Comparison of ENCODE assay signal across 14 cellular contexts in genomic region chr5:81884871-81885270, GRCh38.
DNase-seq lines count a peak whose midpoint lies in the region; ATAC-seq and TF ChIP-seq lines count a peak whose summit lies in the region.
"Had no signal": no experiment of that assay in that cellular context is flagged by ENCODE, and none has a peak within 500 bp of the region (broad histone marks: within the 10 kb centered on the region; RNA-seq: fewer than 3 reads in every experiment).

No MANE protein-coding gene starts in this region.

- H3K9me3 ChIP-seq in SK-N-SH, result no peaks in the 10 kb centered on the region
- H3K9me3 ChIP-seq: Caco-2 had no signal

- POLR2A ChIA-PET in SK-N-SH (lab: Yijun Ruan, JAX), result no interaction called here

- no peaks in the 10 kb centered on the region for H3K36me3 ChIP-seq in SK-N-SH (replicated peaks in 1 of 2; ENCODE audit: control insufficient read depth in 1 of 2, insufficient read depth in 2 of 2, low read length in 1 of 2)

- no peaks in the 10 kb centered on the region for H3K9me2 ChIP-seq in SK-N-SH

- WGBS in SK-N-SH (ENCODE audit: low lambda C conversion rate), result 91% methylated on average over 3 of the region's 3 CpGs

- H3F3A ChIP-seq in SK-N-SH (replicated peaks; ENCODE audit: insufficient read depth), result no peaks in the 10 kb centered on the region

- no peak overlapping the region for H2AFZ ChIP-seq in SK-N-SH (ENCODE audit: low read depth)
- H2AFZ ChIP-seq: PC-9 had no signal

- DNase-seq in SK-N-SH (no peak), epithelial cell of esophagus (ENCODE audit: low read depth) (no peak), hippocampal formation (lab: John Stamatoyannopoulos, UW) (peak; percentile 6 to 32), sciatic nerve (ENCODE audit: low spot score) (no peak), GM19238 (ENCODE audit: insufficient read length, low spot score) (no peak), NCI-H226 (no peak)
- DNase-seq: Caco-2, HCEC 1CT, NCI-H1048, NCI-H187, NCI-H446, PC-9 had no signal

- TF ChIP-seq RAD21 in SK-N-SH (IDR thresholded peaks at IDR 0.05; ENCODE audit: low read length), result peak; percentile 43

- ATAC-seq in SK-N-SH treated with all-trans-retinoic acid at 6 μM for 48 hours, result no peak
- peak; percentile 46 for ATAC-seq in sciatic nerve
- no peak for ATAC-seq in GM19035 (IDR thresholded peaks at IDR 0.05; ENCODE audit: unreplicated experiment)

- no peaks in the 10 kb centered on the region for H3K79me2 ChIP-seq in SK-N-SH (ENCODE audit: insufficient read depth)

- no peak overlapping the region for H3K27ac ChIP-seq in SK-N-SH (ENCODE audit: low read depth in 2 of 2, low read length in 1 of 2)
- H3K27ac ChIP-seq: PC-9 had no signal

- no peaks in the 10 kb centered on the region; a peak in 1 of 4 replicates for H3K4me1 ChIP-seq in SK-N-SH (ENCODE audit: control insufficient read depth in 1 of 2, insufficient read depth in 2 of 2, low read depth in 1 of 2, low read length in 1 of 2)
- H3K4me1 ChIP-seq: Caco-2 had no signal

- H3K4me3 ChIP-seq in SK-N-SH (ENCODE audit: low read depth in 2 of 2, low read length in 1 of 2) (no peak overlapping the region), epithelial cell of esophagus (ENCODE audit: low read length) (no peak overlapping the region)
- H3K4me3 ChIP-seq: PC-9 had no signal

- TF ChIP-seq EP300 in SK-N-SH (IDR thresholded peaks at IDR 0.05; ENCODE audit: borderline replicate concordance in 1 of 2, low read depth in 1 of 2, low read length in 1 of 2), result no peak

- no peaks in the 10 kb centered on the region for H3K27me3 ChIP-seq in SK-N-SH (ENCODE audit: insufficient read depth)

- intact Hi-C loops in sciatic nerve (cut with DNase I), result no loop called here

- no peak for TF ChIP-seq CTCF in SK-N-SH (IDR thresholded peaks at IDR 0.05)
- TF ChIP-seq CTCF in epithelial cell of esophagus (IDR thresholded peaks at IDR 0.05; ENCODE audit: insufficient read depth, low read depth, low read length, missing control alignments), result peak; percentile 16

- no peak overlapping the region for H3K9ac ChIP-seq in SK-N-SH

- no peak overlapping the region for H3K4me2 ChIP-seq in SK-N-SH
- H3K4me2 ChIP-seq: PC-9 had no signal

- H4K20me1 ChIP-seq in SK-N-SH (ENCODE audit: insufficient read depth), result no peaks in the 10 kb centered on the region

- CTCF ChIA-PET in SK-N-SH (lab: Yijun Ruan, JAX), result interaction anchor here (1.8 kb wide), 1 partner anchor 28 kb away, joined by 9 read pairs; no protein-coding TSS in a partner anchor

TF ChIP-seq in SK-N-SH, 30 proteins besides CTCF, POLR2A, EP300 and RAD21:
- TF ChIP-seq RXRA (IDR thresholded peaks at IDR 0.05; ENCODE audit: borderline replicate concordance, low read depth) (no peak), FOXJ3 (CRISPR knock-in tag; IDR thresholded peaks at IDR 0.05) (no peak), TAF1 (IDR thresholded peaks at IDR 0.05; ENCODE audit: borderline replicate concordance, low read depth, low read length) (no peak), TCF12 (IDR thresholded peaks at IDR 0.05) (no peak), NRF1 (IDR thresholded peaks at IDR 0.05; ENCODE audit: low read depth, low read length) (no peak), GATA2 (CRISPR knock-in tag; IDR thresholded peaks at IDR 0.05) (no peak), ZBTB33 (IDR thresholded peaks at IDR 0.05; ENCODE audit: borderline replicate concordance, low read depth) (no peak), FOXM1 (IDR thresholded peaks at IDR 0.05; ENCODE audit: low read depth) (no peak), SIN3A (IDR thresholded peaks at IDR 0.05; ENCODE audit: borderline replicate concordance, low read depth, low read length) (no peak), JUND (IDR thresholded peaks at IDR 0.05) (no peak), MEF2A (IDR thresholded peaks at IDR 0.05; ENCODE audit: borderline replicate concordance, low read depth) (no peak), ELF1 (IDR thresholded peaks at IDR 0.05) (no peak), FOSL2 (IDR thresholded peaks at IDR 0.05; ENCODE audit: borderline replicate concordance, low read depth) (no peak)

TF ChIP-seq in SK-N-SH treated with all-trans-retinoic acid at 6 μM for 48 hours, 23 proteins besides CTCF, POLR2A, EP300 and RAD21 (continues in another document):
- TF ChIP-seq CREB5 (CRISPR knock-in tag; IDR thresholded peaks at IDR 0.05; ENCODE audit: low read depth), result no peak
- no peak for TF ChIP-seq TCF4 (CRISPR knock-in tag; IDR thresholded peaks at IDR 0.05; ENCODE audit: borderline replicate concordance)
- TF ChIP-seq ZFP30 (CRISPR knock-in tag; IDR thresholded peaks at IDR 0.05), result no peak
- no peak for TF ChIP-seq CSDC2 (CRISPR knock-in tag; IDR thresholded peaks at IDR 0.05)
- no peak for TF ChIP-seq TOX (CRISPR knock-in tag; IDR thresholded peaks at IDR 0.05; ENCODE audit: borderline replicate concordance)
- no peak for TF ChIP-seq GLIS3 (CRISPR knock-in tag; IDR thresholded peaks at IDR 0.05)
- TF ChIP-seq ZNF70 (CRISPR knock-in tag; IDR thresholded peaks at IDR 0.05), result no peak
- TF ChIP-seq ARNTL (CRISPR knock-in tag; IDR thresholded peaks at IDR 0.05; ENCODE audit: borderline replicate concordance, low read depth), result no peak
- no peak for TF ChIP-seq ESRRG (CRISPR knock-in tag; IDR thresholded peaks at IDR 0.05)
- TF ChIP-seq ZNF565 (CRISPR knock-in tag; conservative IDR thresholded peaks at IDR 0.05; ENCODE audit: low read depth), result no peak
- no peak for TF ChIP-seq ZNF8 (CRISPR knock-in tag; IDR thresholded peaks at IDR 0.05)
- TF ChIP-seq BACH2 (CRISPR knock-in tag; IDR thresholded peaks at IDR 0.05; ENCODE audit: borderline replicate concordance), result no peak
- no peak for TF ChIP-seq PATZ1 (CRISPR knock-in tag; IDR thresholded peaks at IDR 0.05; ENCODE audit: borderline replicate concordance)
- no peak for TF ChIP-seq POU6F1 (CRISPR knock-in tag; IDR thresholded peaks at IDR 0.05; ENCODE audit: borderline replicate concordance, low read depth)
- no peak for TF ChIP-seq ZFP3 (CRISPR knock-in tag; IDR thresholded peaks at IDR 0.05)
- no peak for TF ChIP-seq ZC3H10 (CRISPR knock-in tag; IDR thresholded peaks at IDR 0.05)
- TF ChIP-seq OSR1 (CRISPR knock-in tag; IDR thresholded peaks at IDR 0.05), result no peak

Comparison
In these comparisons a context has a peak if more than half of its experiments do, and no peak if none do; other contexts are left out.
1. DNase-seq: peak in hippocampal formation (2 of 2); none in SK-N-SH (single experiment), epithelial cell of esophagus (single experiment), sciatic nerve (single experiment), GM19238 (single experiment) and NCI-H226 (single experiment).